In genomic region chr9:134525070-134525815, GRCh38 we compare ENCODE assay signal across 16 cellular contexts.
DNase-seq lines count a peak whose midpoint lies in the region; ATAC-seq and TF ChIP-seq lines count a peak whose summit lies in the region.
"Had no signal": no experiment of that assay in that cellular context is flagged by ENCODE, and none has a peak within 500 bp of the region (broad histone marks: within the 10 kb centered on the region; RNA-seq: fewer than 3 reads in every experiment).

No MANE protein-coding gene starts in this region.

- no peak overlapping the region for H3K9ac ChIP-seq in trophoblast cell (ENCODE audit: low read length)

- peak overlapping the region in 5 of 10 donors; percentile 0 to 25 (median 11) for H3K4me3 ChIP-seq in heart right ventricle
- H3K4me3 ChIP-seq in trophoblast cell (ENCODE audit: low read depth, low read length) = no peak overlapping the region
- no peak overlapping the region for H3K4me3 ChIP-seq in brain microvascular endothelial cell (ENCODE audit: low read depth, low read length)

- H3K14ac ChIP-seq in trophoblast cell (ENCODE audit: low read length) = no peak overlapping the region

- peak overlapping the region; percentile 44 for H2AK5ac ChIP-seq in trophoblast cell (ENCODE audit: low read length)

- no peak overlapping the region for H4K12ac ChIP-seq in trophoblast cell (ENCODE audit: low read depth, low read length)

- no peak overlapping the region for H2BK120ac ChIP-seq in trophoblast cell (ENCODE audit: insufficient read depth, low read length, poor library complexity)

- no peak for TF ChIP-seq CTCF in heart right ventricle (IDR thresholded peaks at IDR 0.05)
- no peak for TF ChIP-seq CTCF in brain microvascular endothelial cell (IDR thresholded peaks at IDR 0.05; ENCODE audit: low read depth, low read length, missing control alignments)

- no peak overlapping the region for H4K91ac ChIP-seq in trophoblast cell (ENCODE audit: low read depth, low read length)

- no peak overlapping the region for H3K18ac ChIP-seq in trophoblast cell (ENCODE audit: low read length)

- H3K79me1 ChIP-seq in trophoblast cell (ENCODE audit: low read length) = peaks cover 5% of the 10 kb centered on the region

- in situ Hi-C loops in brain microvascular endothelial cell (cut with HindIII; ENCODE audit: low pct_ligation_motif_present, low sequenced_read_pairs) = no loop called here

- peak overlapping the region; percentile 3 for H4K8ac ChIP-seq in trophoblast cell (ENCODE audit: low read depth, low read length)

- H3K4me1 ChIP-seq in heart right ventricle (peaks cover 0 to 7% (median 0%) of the 10 kb centered on the region in 9 donors), trophoblast cell (ENCODE audit: control insufficient read depth in 1 of 2, insufficient read depth in 2 of 2, low read length in 2 of 2) (peaks cover 10 to 11% of the 10 kb centered on the region in 2 experiments)

- no peaks in the 10 kb centered on the region for H3K79me2 ChIP-seq in trophoblast cell (ENCODE audit: control insufficient read depth, insufficient read depth, low read length, poor library complexity)

- no peak overlapping the region for H3K23ac ChIP-seq in trophoblast cell (ENCODE audit: low read length)

- H3K36me3 ChIP-seq in heart right ventricle (no peaks in the 10 kb centered on the region), trophoblast cell (ENCODE audit: control insufficient read depth in 1 of 2, insufficient read depth in 2 of 2, low read length in 2 of 2) (no peaks in the 10 kb centered on the region), brain microvascular endothelial cell (replicated peaks) (no peaks in the 10 kb centered on the region)
- H3K36me3 ChIP-seq: BE2C had no signal

- intact Hi-C loops in Right ventricle myocardium superior (cut with DNase I) = no loop called here
- intact Hi-C loops in cardiac septum (cut with DNase I) = no loop called here
- intact Hi-C loops in heart right ventricle (cut with DNase I) = loop anchor here in 1 of 10 donors (5.0 kb wide), 1 partner anchor 33 kb away; no protein-coding TSS in a partner anchor

- H2AFZ ChIP-seq in trophoblast cell (ENCODE audit: insufficient read depth, low read length, poor library complexity) = no peak overlapping the region

- H3K4ac ChIP-seq in trophoblast cell (ENCODE audit: low read depth, low read length) = no peak overlapping the region

- peaks cover 0 to 26% (median 4%) of the 10 kb centered on the region in 11 donors for H3K9me3 ChIP-seq in heart right ventricle
- peaks cover 5% of the 10 kb centered on the region for H3K9me3 ChIP-seq in trophoblast cell (ENCODE audit: insufficient read depth, low read depth, low read length)

- no peak for DNase-seq in Right ventricle myocardium superior
- DNase-seq in cardiac septum (ENCODE audit: low spot score) = no peak
- no peak for DNase-seq in heart right ventricle
- no peak for DNase-seq in trophoblast cell
- DNase-seq in activated naive CD4-positive, alpha-beta T cell (lab: John Stamatoyannopoulos, UW) = no peak
- no peak for DNase-seq in SK-N-DZ (ENCODE audit: low spot score)
- DNase-seq in brain microvascular endothelial cell = no peak
- DNase-seq in NCI-H748 (lab: John Stamatoyannopoulos, UW; ENCODE audit: unreplicated experiment) = no peak
- DNase-seq: ACHN, BE2C, DMS 273 treated with DMSO at 0.1 percent for 48 hours, Kasumi-1, NCI-H1930, NCI-H2171 treated with DMSO at 0.1 percent for 48 hours, NCI-H510A treated with DMSO at 0.1 percent for 48 hours, SIG-M5 had no signal

- H3K27me3 ChIP-seq in heart right ventricle = peaks cover 0 to 42% (median 14%) of the 10 kb centered on the region in 7 donors
- H3K27me3 ChIP-seq in trophoblast cell (ENCODE audit: insufficient read depth, low read length) = no peaks in the 10 kb centered on the region
- no peaks in the 10 kb centered on the region for H3K27me3 ChIP-seq in brain microvascular endothelial cell (replicated peaks)
- H3K27me3 ChIP-seq: BE2C had no signal

- H2BK12ac ChIP-seq in trophoblast cell (ENCODE audit: low read length) = peak overlapping the region; percentile 66

- peak; percentile 5 for ATAC-seq in Right ventricle myocardium superior (ENCODE audit: poor library complexity)
- ATAC-seq in heart right ventricle = peak in 3 of 8 donors; percentile 6 to 31 (median 17)

- H3K27ac ChIP-seq in heart right ventricle = peak overlapping the region in 8 of 10 donors; percentile 32 to 78 (median 72)
- no peak overlapping the region for H3K27ac ChIP-seq in trophoblast cell (ENCODE audit: low read depth, low read length)
- no peak overlapping the region for H3K27ac ChIP-seq in brain microvascular endothelial cell

- WGBS in heart right ventricle, 2 donors = 85 to 88% methylated on average over 26 of the region's 26 CpGs
- no CpG with 5 or more reads among the region's 26 CpGs for WGBS in trophoblast cell (ENCODE audit: extremely low coverage, insufficient coverage, insufficient read length)

- no peak overlapping the region for H3K4me2 ChIP-seq in trophoblast cell (ENCODE audit: low read length)

- H2BK5ac ChIP-seq in trophoblast cell (ENCODE audit: low read depth, low read length, poor library complexity) = no peak overlapping the region

Comparison
In these comparisons a context has a peak if more than half of its experiments do, and no peak if none do; other contexts are left out.
1. H3K27ac ChIP-seq: peak in heart right ventricle (8 of 10); none in trophoblast cell (single experiment) and brain microvascular endothelial cell (single experiment).